Comparison of ENCODE assay signal across 16 cellular contexts in genomic region chr10:89262331-89263020, GRCh38. TPM values are rescaled to one million over a fixed set of nuclear protein-coding genes. Genes with fewer than 3 reads are reported as not detected.
DNase-seq lines count a peak whose midpoint lies in the region; ATAC-seq and TF ChIP-seq lines count a peak whose summit lies in the region.
"Had no signal": no experiment of that assay in that cellular context is flagged by ENCODE, and none has a peak within 500 bp of the region (broad histone marks: within the 10 kb centered on the region; RNA-seq: fewer than 3 reads in every experiment).

No MANE protein-coding gene starts in this region.

- no TSS peak for BruUV-seq in Caco-2 (replicated peaks; lab: Mats Ljungman, UMichigan)

- peaks cover 20% of the 10 kb centered on the region for H3K4me1 Mint-ChIP-seq in Caco-2 (ENCODE audit: low read depth, unreplicated experiment)

- no peak for ATAC-seq in HG03378 (IDR thresholded peaks at IDR 0.05; ENCODE audit: unreplicated experiment)
- no peak for ATAC-seq in GM19351 (IDR thresholded peaks at IDR 0.05; ENCODE audit: unreplicated experiment)
- ATAC-seq in GM21619 (IDR thresholded peaks at IDR 0.05; ENCODE audit: unreplicated experiment): no peak
- ATAC-seq: activated CD8-positive, alpha-beta T cell treated with anti-CD3 and anti-CD28 coated beads, Interleukin-2, amount 10 ng/mL, durations not matched to agents 7 days and 5 days; effector memory CD8-positive, alpha-beta T cell; gastroesophageal sphincter had no signal

- POLR2A ChIA-PET in Caco-2 (lab: Charles Lee): interaction anchor here (1.0 to 1.1 kb wide), 2 partner anchors 11 to 90 kb away, joined by 3 read pairs; partner anchors contain the start of gene LIPA

- H3K9me3 Mint-ChIP-seq in Caco-2 (ENCODE audit: unreplicated experiment): no peaks in the 10 kb centered on the region
- H3K9me3 Mint-ChIP-seq: effector memory CD8-positive, alpha-beta T cell had no signal

- H3K27ac ChIP-seq in dorsolateral prefrontal cortex: peak overlapping the region in 48 of 59 donors; percentile 1 to 89 (median 48)
- H3K27ac ChIP-seq: gastroesophageal sphincter had no signal

- no peaks in the 10 kb centered on the region for H3K27me3 ChIP-seq in Caco-2 (replicated peaks; ENCODE audit: control insufficient read depth, insufficient read depth, low read length)
- H3K27me3 ChIP-seq in dorsolateral prefrontal cortex: no peaks in the 10 kb centered on the region
- H3K27me3 ChIP-seq: gastroesophageal sphincter had no signal

- H3K4me1 ChIP-seq in Caco-2: peaks cover 35% of the 10 kb centered on the region

- no peaks in the 10 kb centered on the region for H3K27me3 Mint-ChIP-seq in Caco-2 (ENCODE audit: insufficient read depth, unreplicated experiment)

- intact Hi-C loops in Caco-2 (cut with micrococcal nuclease; ENCODE audit: unreplicated experiment) (no loop called here), dorsolateral prefrontal cortex (cut with DNase I) (no loop called here)

- H3K9me3 ChIP-seq in Caco-2: peaks cover 9% of the 10 kb centered on the region; the same call in 1 of the 2 replicates
- H3K9me3 ChIP-seq: gastroesophageal sphincter had no signal

- H3K36me3 ChIP-seq in Caco-2 (ENCODE audit: control insufficient read depth, insufficient read depth, low read length): no peaks in the 10 kb centered on the region
- H3K36me3 ChIP-seq: gastroesophageal sphincter had no signal

- no peak overlapping the region for H3K4me3 Mint-ChIP-seq in Caco-2 (ENCODE audit: unreplicated experiment)
- H3K4me3 Mint-ChIP-seq: activated CD8-positive, alpha-beta T cell treated with anti-CD3 and anti-CD28 coated beads, Interleukin-2, amount 10 ng/mL, durations not matched to agents 7 days and 5 days; brain; effector memory CD8-positive, alpha-beta T cell had no signal

- no peaks in the 10 kb centered on the region for H3K36me3 Mint-ChIP-seq in Caco-2 (ENCODE audit: insufficient read depth, unreplicated experiment)
- H3K36me3 Mint-ChIP-seq: brain had no signal

- DNase-seq in Caco-2 (peak; percentile 37 to 62), NCI-H226 (peak; percentile 87), dorsolateral prefrontal cortex (no peak), renal cortical epithelial cell (ENCODE audit: low read depth) (peak; percentile 39), DMS153 treated with DMSO at 0.1 percent for 48 hours (lab: John Stamatoyannopoulos, UW; ENCODE audit: unreplicated experiment) (no peak)
- DNase-seq: activated CD8-positive, alpha-beta T cell treated with anti-CD3 and anti-CD28 coated beads, Interleukin-2, amount 10 ng/mL, durations not matched to agents 7 days and 5 days; effector memory CD8-positive, alpha-beta T cell; midbrain; NK-92 treated with Interleukin-12 subunit alpha and Interleukin-12 subunit beta, amount 100 ng/mL, for 24 hours; nucleus accumbens had no signal

- peak overlapping the region; percentile 63 for H3K27ac Mint-ChIP-seq in Caco-2 (ENCODE audit: unreplicated experiment)
- H3K27ac Mint-ChIP-seq: activated CD8-positive, alpha-beta T cell treated with anti-CD3 and anti-CD28 coated beads, Interleukin-2, amount 10 ng/mL, durations not matched to agents 7 days and 5 days; effector memory CD8-positive, alpha-beta T cell had no signal

- CTCF ChIA-PET in Caco-2 (lab: Charles Lee): interaction anchor here (0.6 kb wide), 1 partner anchor 78 kb away, joined by 3 read pairs; no protein-coding TSS in a partner anchor

- TF ChIP-seq CTCF in Caco-2 (IDR thresholded peaks at IDR 0.05; ENCODE audit: insufficient read depth in 1 of 2, low read depth in 1 of 2, low read length in 1 of 2, severe bottlenecking in 1 of 2, unreplicated experiment in 1 of 2): no peak
- no peak for TF ChIP-seq CTCF in dorsolateral prefrontal cortex (IDR thresholded peaks at IDR 0.05 in 54 of 56, conservative IDR thresholded peaks at IDR 0.05 in 2 of 56; ENCODE audit: low read depth in 1 of 56, partially characterized antibody in 56 of 56)

- H3K4me3 ChIP-seq in Caco-2 (ENCODE audit: low read depth, low read length): no peak overlapping the region
- H3K4me3 ChIP-seq in dorsolateral prefrontal cortex: no peak overlapping the region
- H3K4me3 ChIP-seq: gastroesophageal sphincter had no signal

RNA-seq across cellular contexts. Expression of gene LIPA, which starts 10.9 kb away (rescaled TPM):
- 18.8 and 20.4 TPM in 2 replicates for total RNA-seq in Caco-2 (2022)
- 100 to 1,000 TPM in 33 of 120 experiments, 10 to 100 TPM in 87; 39.5 to 269 (median 82.3) TPM for total RNA-seq in dorsolateral prefrontal cortex
- 50.4 and 78.7 TPM in 2 replicates for total RNA-seq in renal cortical epithelial cell

RNA-seq across cellular contexts. Expression of gene IFIT2, which starts 39.4 kb away (rescaled TPM):
- total RNA-seq in Caco-2 (2022): 0.43 and 0.56 TPM in 2 replicates
- 10 to 100 TPM in 108 of 120 experiments, 1 to 10 TPM in 12; 7.7 to 52.2 (median 13.2) TPM for total RNA-seq in dorsolateral prefrontal cortex
- total RNA-seq in renal cortical epithelial cell: 7.2 and 20.7 TPM in 2 replicates

RNA-seq across cellular contexts. Expression of gene CH25H, which starts 55.4 kb away (rescaled TPM):
- total RNA-seq in Caco-2 (2022) (not detected in 2 replicates), dorsolateral prefrontal cortex (1 to 10 TPM in 108 of 120 experiments, under 1 TPM in 12; 0.35 to 8.8 (median 2.3) TPM), renal cortical epithelial cell (0.10 TPM in 1 of 2 replicates, not detected in the other)
- total RNA-seq: activated CD8-positive, alpha-beta T cell treated with anti-CD3 and anti-CD28 coated beads, Interleukin-2, amount 10 ng/mL, durations not matched to agents 7 days and 5 days; SK-MEL-5 had no signal

Comparison
In these comparisons a context has a peak if more than half of its experiments do, and no peak if none do; other contexts are left out.
1. DNase-seq: peak in Caco-2 (2 of 2), NCI-H226 (single experiment) and renal cortical epithelial cell (single experiment); none in dorsolateral prefrontal cortex (0 of 10) and DMS153 treated with DMSO at 0.1 percent for 48 hours (single experiment).